Comparison of ENCODE assay signal across 28 cellular contexts in the genomic region with DNA sequence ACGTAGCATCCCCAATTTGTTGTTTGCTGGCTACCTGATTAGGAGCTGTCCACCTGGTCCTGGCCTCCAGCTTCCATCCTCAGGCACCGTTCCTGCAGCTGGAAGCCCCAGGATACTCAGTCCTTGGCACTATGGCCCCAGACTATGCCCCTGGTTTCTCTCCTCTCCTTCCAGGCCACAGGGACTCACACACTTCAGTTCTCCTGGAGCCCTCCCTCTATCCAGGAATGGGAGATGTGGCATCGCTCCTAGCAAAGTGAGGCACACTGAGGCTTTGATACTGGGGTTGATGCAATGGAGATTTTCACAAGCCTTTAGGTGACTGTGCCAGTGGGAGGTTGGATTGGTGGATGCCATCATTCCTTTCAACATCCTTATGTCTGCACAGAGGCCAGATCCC.
"Had no signal": no experiment of that assay in that cellular context is flagged by ENCODE, and none has a peak within 500 bp of the region (broad histone marks: within the 10 kb centered on the region; RNA-seq: fewer than 3 reads in every experiment).

No MANE protein-coding gene starts in this region.

- H3K36me3 Mint-ChIP-seq: naive B cell; stimulated activated naive B cell treated with anti-CD40 and anti-IgM and Interleukin-4, amounts not matched to agents 10 μg/mL and 1 μg/mL and 100 μg/mL, for 72 hours had no signal

- H3K9me3 Mint-ChIP-seq: activated CD4-positive, alpha-beta T cell treated with anti-CD3 and anti-CD28 coated beads, Interleukin-2, amount 10 ng/mL, durations not matched to agents 7 days and 5 days; T-helper 1 cell treated with Interleukin-12 subunit alpha and Interleukin-12 subunit beta and Interleukin-4 antibody, amounts not matched to agents 30 μg/mL and 1 μg/mL, for 36 hours had no signal

- H3K4me1 ChIP-seq: breast epithelium, gastrocnemius medialis, stomach, tibial artery, upper lobe of right lung had no signal

- H3K27ac ChIP-seq: breast epithelium, gastrocnemius medialis, neutrophil, ovary, stomach, tibial artery, upper lobe of right lung, WERI-Rb-1 had no signal

- H3K27ac Mint-ChIP-seq: activated CD4-positive, alpha-beta T cell treated with anti-CD3 and anti-CD28 coated beads, Interleukin-2, amount 10 ng/mL, durations not matched to agents 7 days and 5 days; activated naive CD4-positive, alpha-beta T cell treated with anti-CD3 and anti-CD28 coated beads, Interleukin-2, amount 50 U/mL, for 72 hours; activated T-cell treated with anti-CD3 and anti-CD28 coated beads, Interleukin-2, amount 50 U/mL, for 72 hours; naive B cell; nephron progenitor cell; progenitor cell of endocrine pancreas; stimulated activated naive B cell treated with anti-CD40 and anti-IgM and Interleukin-4, amounts not matched to agents 10 μg/mL and 1 μg/mL and 100 μg/mL, for 72 hours; T-helper 1 cell treated with Interleukin-12 subunit alpha and Interleukin-12 subunit beta and Interleukin-4 antibody, amounts not matched to agents 30 μg/mL and 1 μg/mL, for 36 hours had no signal

- H3K4me3 Mint-ChIP-seq: activated CD4-positive, alpha-beta T cell treated with anti-CD3 and anti-CD28 coated beads, Interleukin-2, amount 10 ng/mL, durations not matched to agents 7 days and 5 days; activated T-cell treated with anti-CD3 and anti-CD28 coated beads, Interleukin-2, amount 50 U/mL, for 72 hours; central memory CD8-positive, alpha-beta T cell; naive B cell; nephron progenitor cell; stimulated activated naive B cell treated with anti-CD40 and anti-IgM and Interleukin-4, amounts not matched to agents 10 μg/mL and 1 μg/mL and 100 μg/mL, for 72 hours; T-helper 1 cell treated with Interleukin-12 subunit alpha and Interleukin-12 subunit beta and Interleukin-4 antibody, amounts not matched to agents 30 μg/mL and 1 μg/mL, for 36 hours had no signal

- H3K36me3 ChIP-seq: breast epithelium, gastrocnemius medialis, neutrophil, ovary, stomach, tibial artery, upper lobe of right lung, WERI-Rb-1 had no signal

- H3K4me1 Mint-ChIP-seq: activated CD4-positive, alpha-beta T cell treated with anti-CD3 and anti-CD28 coated beads, Interleukin-2, amount 10 ng/mL, durations not matched to agents 7 days and 5 days; central memory CD8-positive, alpha-beta T cell; naive B cell; nephron progenitor cell; stimulated activated naive B cell treated with anti-CD40 and anti-IgM and Interleukin-4, amounts not matched to agents 10 μg/mL and 1 μg/mL and 100 μg/mL, for 72 hours had no signal

- H3K27me3 ChIP-seq: breast epithelium, gastrocnemius medialis, neutrophil, ovary had no signal

- DNase-seq: activated CD4-positive, alpha-beta T cell treated with anti-CD3 and anti-CD28 coated beads, Interleukin-2, amount 10 ng/mL, durations not matched to agents 7 days and 5 days; activated CD4-positive, CD25-positive, alpha-beta regulatory T cell treated with anti-CD3 and anti-CD28 coated beads, Interleukin-2, amount 50 U/mL, for 72 hours; activated naive CD4-positive, alpha-beta T cell; activated T-cell treated with anti-CD3 and anti-CD28 coated beads, Interleukin-2, amount 50 U/mL, for 72 hours; dermis blood vessel endothelial cell; effector CD8-positive, alpha-beta T cell; gastrocnemius medialis; mammary epithelial cell; naive B cell; nephron progenitor cell; ovary; stimulated activated CD4-positive, alpha-beta T cell treated with anti-CD3 and anti-CD28 coated beads, Interleukin-1b, Interleukin-23, amount 100 ng/mL, for 48 hours; stimulated activated CD4-positive, alpha-beta T cell treated with anti-CD3 and anti-CD28 coated beads, Interleukin-4, amount 100 ng/mL, for 4 hours; stimulated activated CD8-positive, alpha-beta memory T cell treated with anti-CD3 and anti-CD28 coated beads, Interleukin-4, amount 100 ng/mL, for 48 hours; stimulated activated naive B cell treated with anti-CD40 and anti-IgM and Interleukin-4, amounts not matched to agents 10 μg/mL and 1 μg/mL and 100 μg/mL, for 72 hours; stomach; SW 1271; T-helper 9 cell; tibial artery; upper lobe of right lung; WERI-Rb-1 had no signal

- H3K9me3 ChIP-seq: breast epithelium, gastrocnemius medialis, neutrophil, ovary, stomach, tibial artery, upper lobe of right lung had no signal

- ATAC-seq: activated naive CD4-positive, alpha-beta T cell treated with anti-CD3 and anti-CD28 coated beads, Interleukin-2, amount 50 U/mL, for 72 hours; activated T-cell treated with anti-CD3 and anti-CD28 coated beads, Interleukin-2, amount 50 U/mL, for 72 hours; gastrocnemius medialis; stimulated activated naive B cell treated with anti-CD40 and anti-IgM and Interleukin-4, amounts not matched to agents 10 μg/mL and 1 μg/mL and 100 μg/mL, for 72 hours; upper lobe of right lung had no signal

- H3K4me3 ChIP-seq: breast epithelium, gastrocnemius medialis, ovary, smooth muscle cell, stomach, tibial artery, upper lobe of right lung had no signal
